In the genomic region with DNA sequence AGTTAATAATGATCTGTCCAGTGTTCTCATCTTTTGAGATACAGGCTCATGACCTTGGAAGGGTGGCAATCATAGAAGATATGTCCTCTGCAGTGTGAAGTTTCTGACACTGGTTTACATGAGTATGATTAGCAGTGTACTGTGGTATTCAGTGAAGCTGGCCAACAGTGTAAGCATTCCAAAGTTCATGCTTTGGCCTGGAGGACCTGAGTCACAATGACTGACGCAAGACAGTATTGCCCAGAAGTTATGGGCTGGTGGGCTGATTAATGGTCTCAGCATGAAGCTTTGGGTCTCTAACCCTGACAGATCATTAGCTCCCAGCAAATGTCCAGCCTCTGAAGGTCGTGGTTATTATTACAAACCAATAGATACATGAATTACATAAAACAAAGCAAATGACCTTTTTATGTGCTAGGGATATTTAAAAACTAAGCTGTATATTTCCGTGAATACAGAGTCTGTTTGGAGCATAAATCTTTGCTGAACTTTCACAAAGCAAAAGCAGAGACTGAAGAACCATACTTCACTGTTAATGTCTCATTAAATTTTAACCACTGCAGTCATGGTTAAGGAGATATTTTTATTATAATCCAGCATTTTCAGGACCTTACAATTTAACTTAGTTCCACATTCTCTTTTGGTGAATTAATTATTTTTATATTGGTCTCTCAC, we compare ENCODE assay signal across 1 cellular context.
TF ChIP-seq lines count a peak whose summit lies in the region.

No MANE protein-coding gene starts in this region.

TF ChIP-seq in K562, 482 proteins besides CTCF, POLR2A, EP300 and RAD21 (continued from another document):
- TF ChIP-seq, protein P1, sequence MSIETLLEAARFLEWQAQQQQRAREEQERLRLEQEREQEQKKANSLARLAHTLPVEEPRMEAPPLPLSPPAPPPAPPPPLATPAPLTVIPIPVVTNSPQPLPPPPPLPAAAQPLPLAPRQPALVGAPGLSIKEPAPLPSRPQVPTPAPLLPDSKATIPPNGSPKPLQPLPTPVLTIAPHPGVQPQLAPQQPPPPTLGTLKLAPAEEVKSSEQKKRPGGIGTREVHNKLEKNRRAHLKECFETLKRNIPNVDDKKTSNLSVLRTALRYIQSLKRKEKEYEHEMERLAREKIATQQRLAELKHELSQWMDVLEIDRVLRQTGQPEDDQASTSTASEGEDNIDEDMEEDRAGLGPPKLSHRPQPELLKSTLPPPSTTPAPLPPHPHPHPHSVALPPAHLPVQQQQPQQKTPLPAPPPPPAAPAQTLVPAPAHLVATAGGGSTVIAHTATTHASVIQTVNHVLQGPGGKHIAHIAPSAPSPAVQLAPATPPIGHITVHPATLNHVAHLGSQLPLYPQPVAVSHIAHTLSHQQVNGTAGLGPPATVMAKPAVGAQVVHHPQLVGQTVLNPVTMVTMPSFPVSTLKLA (conservative IDR thresholded peaks at IDR 0.05): no peak
- TF ChIP-seq ARID2 (IDR thresholded peaks at IDR 0.05) (no peak), SETDB1 (IDR thresholded peaks at IDR 0.05; ENCODE audit: low read length) (no peak), TAF9B (IDR thresholded peaks at IDR 0.05; ENCODE audit: partially characterized antibody) (no peak), CEBPB (tag; IDR thresholded peaks at IDR 0.05) (peak; percentile 44; the same call in 1 of the 2 replicates), ESRRA (IDR thresholded peaks at IDR 0.05; ENCODE audit: borderline replicate concordance, low read depth) (peak; percentile 39; the same call in 1 of the 2 replicates), POLR2B (IDR thresholded peaks at IDR 0.05; ENCODE audit: low read depth, partially characterized antibody) (no peak), CREM (IDR thresholded peaks at IDR 0.05; ENCODE audit: low read depth) (no peak), ZNF584 (CRISPR knock-in tag; IDR thresholded peaks at IDR 0.05; ENCODE audit: low read depth) (no peak), HSF4 (CRISPR knock-in tag; IDR thresholded peaks at IDR 0.05; ENCODE audit: borderline replicate concordance) (no peak)
- TF ChIP-seq, protein P2, sequence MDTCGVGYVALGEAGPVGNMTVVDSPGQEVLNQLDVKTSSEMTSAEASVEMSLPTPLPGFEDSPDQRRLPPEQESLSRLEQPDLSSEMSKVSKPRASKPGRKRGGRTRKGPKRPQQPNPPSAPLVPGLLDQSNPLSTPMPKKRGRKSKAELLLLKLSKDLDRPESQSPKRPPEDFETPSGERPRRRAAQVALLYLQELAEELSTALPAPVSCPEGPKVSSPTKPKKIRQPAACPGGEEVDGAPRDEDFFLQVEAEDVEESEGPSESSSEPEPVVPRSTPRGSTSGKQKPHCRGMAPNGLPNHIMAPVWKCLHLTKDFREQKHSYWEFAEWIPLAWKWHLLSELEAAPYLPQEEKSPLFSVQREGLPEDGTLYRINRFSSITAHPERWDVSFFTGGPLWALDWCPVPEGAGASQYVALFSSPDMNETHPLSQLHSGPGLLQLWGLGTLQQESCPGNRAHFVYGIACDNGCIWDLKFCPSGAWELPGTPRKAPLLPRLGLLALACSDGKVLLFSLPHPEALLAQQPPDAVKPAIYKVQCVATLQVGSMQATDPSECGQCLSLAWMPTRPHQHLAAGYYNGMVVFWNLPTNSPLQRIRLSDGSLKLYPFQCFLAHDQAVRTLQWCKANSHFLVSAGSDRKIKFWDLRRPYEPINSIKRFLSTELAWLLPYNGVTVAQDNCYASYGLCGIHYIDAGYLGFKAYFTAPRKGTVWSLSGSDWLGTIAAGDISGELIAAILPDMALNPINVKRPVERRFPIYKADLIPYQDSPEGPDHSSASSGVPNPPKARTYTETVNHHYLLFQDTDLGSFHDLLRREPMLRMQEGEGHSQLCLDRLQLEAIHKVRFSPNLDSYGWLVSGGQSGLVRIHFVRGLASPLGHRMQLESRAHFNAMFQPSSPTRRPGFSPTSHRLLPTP (IDR thresholded peaks at IDR 0.05; ENCODE audit: borderline replicate concordance, extremely low read depth, insufficient read length): no peak
- TF ChIP-seq, protein P3, sequence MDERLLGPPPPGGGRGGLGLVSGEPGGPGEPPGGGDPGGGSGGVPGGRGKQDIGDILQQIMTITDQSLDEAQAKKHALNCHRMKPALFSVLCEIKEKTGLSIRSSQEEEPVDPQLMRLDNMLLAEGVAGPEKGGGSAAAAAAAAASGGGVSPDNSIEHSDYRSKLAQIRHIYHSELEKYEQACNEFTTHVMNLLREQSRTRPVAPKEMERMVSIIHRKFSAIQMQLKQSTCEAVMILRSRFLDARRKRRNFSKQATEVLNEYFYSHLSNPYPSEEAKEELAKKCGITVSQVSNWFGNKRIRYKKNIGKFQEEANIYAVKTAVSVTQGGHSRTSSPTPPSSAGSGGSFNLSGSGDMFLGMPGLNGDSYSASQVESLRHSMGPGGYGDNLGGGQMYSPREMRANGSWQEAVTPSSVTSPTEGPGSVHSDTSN (CRISPR knock-in tag; IDR thresholded peaks at IDR 0.05; ENCODE audit: low read depth): no peak
- TF ChIP-seq, protein P3 (tag; conservative IDR thresholded peaks at IDR 0.05; ENCODE audit: low read depth): peak; percentile 39; the same call in 1 of the 2 replicates
- TF ChIP-seq, protein P4, sequence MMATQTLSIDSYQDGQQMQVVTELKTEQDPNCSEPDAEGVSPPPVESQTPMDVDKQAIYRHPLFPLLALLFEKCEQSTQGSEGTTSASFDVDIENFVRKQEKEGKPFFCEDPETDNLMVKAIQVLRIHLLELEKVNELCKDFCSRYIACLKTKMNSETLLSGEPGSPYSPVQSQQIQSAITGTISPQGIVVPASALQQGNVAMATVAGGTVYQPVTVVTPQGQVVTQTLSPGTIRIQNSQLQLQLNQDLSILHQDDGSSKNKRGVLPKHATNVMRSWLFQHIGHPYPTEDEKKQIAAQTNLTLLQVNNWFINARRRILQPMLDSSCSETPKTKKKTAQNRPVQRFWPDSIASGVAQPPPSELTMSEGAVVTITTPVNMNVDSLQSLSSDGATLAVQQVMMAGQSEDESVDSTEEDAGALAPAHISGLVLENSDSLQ (IDR thresholded peaks at IDR 0.05): peak; percentile 58; the same call in 1 of the 2 replicates
- TF ChIP-seq, protein P5, sequence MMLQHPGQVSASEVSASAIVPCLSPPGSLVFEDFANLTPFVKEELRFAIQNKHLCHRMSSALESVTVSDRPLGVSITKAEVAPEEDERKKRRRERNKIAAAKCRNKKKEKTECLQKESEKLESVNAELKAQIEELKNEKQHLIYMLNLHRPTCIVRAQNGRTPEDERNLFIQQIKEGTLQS (IDR thresholded peaks at IDR 0.05): peak; percentile 35; the same call in 1 of the 2 replicates
- TF ChIP-seq, protein P5 (CRISPR knock-in tag; conservative IDR thresholded peaks at IDR 0.05): no peak
TF ChIP-seq in K562: peak in this region for 6.
